8 cellular contexts compared by ENCODE assay signal in genomic region chr10:73591935-73592699, GRCh38. TPM values are rescaled to one million over a fixed set of nuclear protein-coding genes. Genes with fewer than 3 reads are reported as not detected.
DNase-seq lines count a peak whose midpoint lies in the region; ATAC-seq, FAIRE-seq and TF ChIP-seq lines count a peak whose summit lies in the region.

No MANE protein-coding gene starts in this region.

- CTCF ChIA-PET in mammary epithelial cell (lab: Charles Lee; ENCODE audit: low non-redundant PET): no interaction called here

- H2AFZ ChIP-seq in mammary epithelial cell (ENCODE audit: low read depth, low read length): peak overlapping the region; percentile 78

- H3K4me2 ChIP-seq in mammary epithelial cell (ENCODE audit: insufficient read depth, low read depth, low read length): peak overlapping the region; percentile 85

- H3K27me3 Mint-ChIP-seq in activated T-cell treated with anti-CD3 and anti-CD28 coated beads, Interleukin-2, amount 50 U/mL, for 4 hours (ENCODE audit: low read depth): no peaks in the 10 kb centered on the region

- H3K4me1 Mint-ChIP-seq in activated T-cell treated with anti-CD3 and anti-CD28 coated beads, Interleukin-2, amount 50 U/mL, for 4 hours (ENCODE audit: low read depth): peaks cover 19% of the 10 kb centered on the region

- peaks cover 3% of the 10 kb centered on the region for H3K79me2 ChIP-seq in mammary epithelial cell (ENCODE audit: insufficient read depth, low read length)

- in situ Hi-C loops in mammary epithelial cell (cut with MboI; ENCODE audit: low sequenced_read_pairs in 2 of 2): no loop called here

- ATAC-seq in GM18909 (IDR thresholded peaks at IDR 0.05; ENCODE audit: poor library complexity, unreplicated experiment) (peak; percentile 38), HG02798 (IDR thresholded peaks at IDR 0.05; ENCODE audit: poor library complexity, unreplicated experiment) (no peak)
- ATAC-seq in activated T-cell treated with anti-CD3 and anti-CD28 coated beads, Interleukin-2, amount 50 U/mL, for 4 hours: no peak

- intact Hi-C loops in mammary epithelial cell (cut with micrococcal nuclease): no loop called here

- H3K9me3 ChIP-seq in mammary epithelial cell (replicated peaks; ENCODE audit: insufficient read depth, low read length) (no peaks in the 10 kb centered on the region), small intestine (ENCODE audit: control insufficient read depth, low read depth) (no peaks in the 10 kb centered on the region)

- BruUV-seq in mammary epithelial cell (replicated peaks; lab: Mats Ljungman, UMichigan): no TSS peak

- dilution Hi-C loops in mammary epithelial cell (cut with HindIII; ENCODE audit: low sequenced_read_pairs): no loop called here

- H3K36me3 ChIP-seq in mammary epithelial cell (ENCODE audit: insufficient read depth, low read length) (no peaks in the 10 kb centered on the region), small intestine (ENCODE audit: control insufficient read depth in 2 of 2, insufficient read depth in 2 of 2, low read length in 2 of 2) (no peaks in the 10 kb centered on the region)

- peak overlapping the region; percentile 66 for H3K9ac ChIP-seq in mammary epithelial cell (ENCODE audit: insufficient read depth, low read length)

- no peak for TF ChIP-seq CTCF in mammary epithelial cell (conservative IDR thresholded peaks at IDR 0.05 in 1 of 2, IDR thresholded peaks at IDR 0.05 in 1 of 2; ENCODE audit: extremely low read depth in 1 of 2, insufficient read depth in 1 of 2, low read depth in 1 of 2, low read length in 2 of 2)

- H3K4me1 ChIP-seq in mammary epithelial cell (ENCODE audit: insufficient read depth, low read length) (peaks cover 15% of the 10 kb centered on the region), small intestine (ENCODE audit: control insufficient read depth in 2 of 2, insufficient read depth in 1 of 2, low read depth in 1 of 2, low read length in 1 of 2) (peaks cover 6 to 8% of the 10 kb centered on the region in 2 donors)

- peak overlapping the region; percentile 81 for H3K27ac ChIP-seq in mammary epithelial cell (ENCODE audit: insufficient read depth, low read depth, low read length)
- peak overlapping the region; percentile 9 to 80 for H3K27ac ChIP-seq in small intestine (ENCODE audit: low read depth in 1 of 2, low read length in 1 of 2)

- no peaks in the 10 kb centered on the region for H3K9me3 Mint-ChIP-seq in activated T-cell treated with anti-CD3 and anti-CD28 coated beads, Interleukin-2, amount 50 U/mL, for 4 hours

- WGBS in mammary epithelial cell (ENCODE audit: low coverage, missing lambda C conversion rate): 33% methylated on average over 3 of the region's 3 CpGs
- 10 to 25% (median 15%) methylated on average over 3 of the region's 3 CpGs for WGBS in small intestine, 3 donors

- FAIRE-seq in small intestine (lab: Jason Lieb, UNC): no peak

- no peaks in the 10 kb centered on the region for H4K20me1 ChIP-seq in mammary epithelial cell (ENCODE audit: insufficient read depth, low read length)

- H3K4me3 ChIP-seq in mammary epithelial cell (replicated peaks in 1 of 3; ENCODE audit: insufficient read depth in 1 of 3, low read depth in 2 of 3, low read length in 3 of 3): peak overlapping the region in 2 of 3 experiments; percentile 3 to 28
- no peak overlapping the region for H3K4me3 ChIP-seq in small intestine (ENCODE audit: low read depth in 1 of 2, low read length in 2 of 2)

- no peaks in the 10 kb centered on the region for H3K36me3 Mint-ChIP-seq in activated T-cell treated with anti-CD3 and anti-CD28 coated beads, Interleukin-2, amount 50 U/mL, for 4 hours (ENCODE audit: insufficient read depth)

- H3K27me3 ChIP-seq in mammary epithelial cell (ENCODE audit: insufficient read depth, low read length): no peaks in the 10 kb centered on the region
- no peaks in the 10 kb centered on the region for H3K27me3 ChIP-seq in small intestine (ENCODE audit: control insufficient read depth in 2 of 2, insufficient read depth in 2 of 2, low read length in 2 of 2)

- H3K4me3 Mint-ChIP-seq in activated T-cell treated with anti-CD3 and anti-CD28 coated beads, Interleukin-2, amount 50 U/mL, for 4 hours: no peak overlapping the region

- DNase-seq in AML-193 (lab: John Stamatoyannopoulos, UW) (peak; percentile 19 to 27), NCI-H82 treated with DMSO at 0.1 percent for 48 hours (lab: John Stamatoyannopoulos, UW; ENCODE audit: unreplicated experiment) (peak; percentile 1), mammary epithelial cell (peak; percentile 73), inferior parietal cortex (ENCODE audit: extremely low spot score) (peak; percentile 84), small intestine (peak; percentile 95)
- DNase-seq in activated T-cell treated with anti-CD3 and anti-CD28 coated beads, Interleukin-2, amount 50 U/mL, for 4 hours: no peak

RNA-seq across cellular contexts. Expression of gene USP54, which starts 1.0 kb away (rescaled TPM):
- total RNA-seq in mammary epithelial cell: 10 to 100 TPM; 11.0 to 30.8 TPM
- 10.0 TPM for polyA plus RNA-seq in mammary epithelial cell
- polyA minus RNA-seq in mammary epithelial cell: 20.9 TPM
- 1 to 10 TPM; 2.4 to 9.4 (median 9.3) TPM for polyA plus RNA-seq in small intestine
- 10 to 100 TPM in 2 of 3 donors, 1 to 10 TPM in 1; 8.8 to 11.9 (median 10.5) TPM for total RNA-seq in activated T-cell treated with anti-CD3 and anti-CD28 coated beads, Interleukin-2, amount 50 U/mL, for 4 hours

RNA-seq across cellular contexts. Expression of gene MYOZ1, which starts 49.2 kb away (rescaled TPM):
- under 1 TPM in 1 of 2 donors, not detected in 1; 0.50 TPM for total RNA-seq in mammary epithelial cell
- polyA plus RNA-seq in mammary epithelial cell (not detected), small intestine (under 1 TPM; 0.37 to 0.54 (median 0.45) TPM)
- not detected for polyA minus RNA-seq in mammary epithelial cell
- total RNA-seq in activated T-cell treated with anti-CD3 and anti-CD28 coated beads, Interleukin-2, amount 50 U/mL, for 4 hours: not detected

Comparison
In these comparisons a context has a peak if more than half of its experiments do, and no peak if none do; other contexts are left out.
1. H3K4me3 ChIP-seq: peak in mammary epithelial cell (2 of 3); none in small intestine (0 of 2).